ENCODE assay signal across 1 cellular context in the genomic region with DNA sequence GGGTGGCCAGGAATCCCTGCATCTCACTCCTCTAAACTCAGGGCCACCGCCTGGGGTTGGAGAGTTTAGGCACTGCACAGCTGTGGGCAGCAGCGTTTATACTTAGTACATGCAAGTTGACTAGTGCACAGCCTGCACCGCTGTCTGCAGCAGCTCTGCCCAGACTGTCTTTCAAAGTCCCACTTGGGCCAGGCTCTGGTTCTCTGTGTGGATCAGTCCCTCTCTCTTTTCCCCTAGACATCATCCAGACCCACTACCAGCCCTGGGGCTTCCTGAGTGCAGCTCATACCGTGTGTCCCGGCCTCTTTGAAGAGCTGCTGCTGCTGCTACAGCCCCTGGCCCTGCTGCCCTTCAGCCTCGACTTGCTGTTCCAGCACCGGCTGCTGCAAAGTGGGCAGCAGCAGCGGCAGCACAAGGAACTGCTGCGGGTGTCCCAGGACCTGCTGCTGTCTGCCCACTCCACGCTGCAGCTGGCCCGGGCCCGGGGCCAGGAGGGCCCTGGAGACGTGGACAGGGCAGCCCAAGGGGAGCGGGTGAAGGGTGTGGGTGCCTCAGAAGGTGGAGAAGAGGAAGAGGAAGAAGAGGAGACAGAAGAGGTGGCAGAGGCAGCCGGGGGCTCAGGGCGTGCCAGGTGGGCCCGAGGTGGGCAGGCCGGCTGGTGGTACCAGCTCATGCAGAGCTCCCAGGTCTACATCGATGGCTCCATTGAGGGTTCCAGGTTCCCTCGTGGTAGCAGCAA.
TF ChIP-seq lines count a peak whose summit lies in the region.

No MANE protein-coding gene starts in this region.

TF ChIP-seq in H1, 55 proteins besides CTCF, POLR2A, EP300 and RAD21:
- no peak for TF ChIP-seq KDM5A (IDR thresholded peaks at IDR 0.05; ENCODE audit: low read length)
- no peak for TF ChIP-seq SRF (IDR thresholded peaks at IDR 0.05; ENCODE audit: low read depth, low read length)
- no peak for TF ChIP-seq EZH2 (IDR thresholded peaks at IDR 0.05; ENCODE audit: low read depth, low read length, severe bottlenecking)
- TF ChIP-seq EGR1 (IDR thresholded peaks at IDR 0.05; ENCODE audit: borderline replicate concordance, low read depth, low read length): no peak
- TF ChIP-seq HDAC2 (IDR thresholded peaks at IDR 0.05; ENCODE audit: borderline replicate concordance in 1 of 2, low read depth in 2 of 2, low read length in 2 of 2): no peak
- TF ChIP-seq RXRA (IDR thresholded peaks at IDR 0.05; ENCODE audit: insufficient read depth, low read depth, low read length): no peak
- TF ChIP-seq HDAC6 (IDR thresholded peaks at IDR 0.05; ENCODE audit: low read depth, low read length): no peak
- no peak for TF ChIP-seq RNF2 (IDR thresholded peaks at IDR 0.05; ENCODE audit: borderline replicate concordance, low read depth, low read length, missing control alignments, poor library complexity, severe bottlenecking)
- no peak for TF ChIP-seq SIN3A (conservative IDR thresholded peaks at IDR 0.05 in 1 of 2, IDR thresholded peaks at IDR 0.05 in 1 of 2; ENCODE audit: low read depth in 1 of 2, low read length in 2 of 2)
- no peak for TF ChIP-seq PHF8 (conservative IDR thresholded peaks at IDR 0.05; ENCODE audit: low read depth, low read length)
- TF ChIP-seq TEAD4 (IDR thresholded peaks at IDR 0.05; ENCODE audit: low read depth, low read length): no peak
- no peak for TF ChIP-seq TAF1 (IDR thresholded peaks at IDR 0.05; ENCODE audit: low read depth, low read length)
- no peak for TF ChIP-seq RBBP5 (IDR thresholded peaks at IDR 0.05; ENCODE audit: borderline replicate concordance, low read depth, low read length)
- no peak for TF ChIP-seq CHD2 (IDR thresholded peaks at IDR 0.05; ENCODE audit: low read length)
- no peak for TF ChIP-seq KDM4A (IDR thresholded peaks at IDR 0.05; ENCODE audit: low read depth, low read length, severe bottlenecking)
- TF ChIP-seq SAP30 (IDR thresholded peaks at IDR 0.05; ENCODE audit: insufficient read depth, insufficient replicate concordance, low read length): no peak
- no peak for TF ChIP-seq NRF1 (IDR thresholded peaks at IDR 0.05; ENCODE audit: low read depth, low read length)
- TF ChIP-seq E2F6 (IDR thresholded peaks at IDR 0.05): no peak
TF ChIP-seq in H1: peak in this region for 0.
